ENCODE assay signal across 8 cellular contexts in genomic region chr16:20900299-20901067, GRCh38. TPM values are rescaled to one million over a fixed set of nuclear protein-coding genes. Genes with fewer than 3 reads are reported as not detected.
DNase-seq lines count a peak whose midpoint lies in the region; ATAC-seq and TF ChIP-seq lines count a peak whose summit lies in the region.

Gene DCUN1D3, minus strand, starts transcription at chr16:20900358. Its CDS starts 37,820 bp downstream, at chr16:20862538.
Gene LYRM1, plus strand, starts transcription at chr16:20900771. Its CDS starts 14,785 bp downstream, at chr16:20915556.

- no peaks in the 10 kb centered on the region for H3K9me3 ChIP-seq in testis

- H3K36me3 Mint-ChIP-seq in activated naive CD4-positive, alpha-beta T cell treated with anti-CD3 and anti-CD28 coated beads, Interleukin-2, amount 50 U/mL, for 72 hours, result peaks cover 22 to 34% of the 10 kb centered on the region in 2 donors

- H3K9me3 Mint-ChIP-seq in activated naive CD4-positive, alpha-beta T cell treated with anti-CD3 and anti-CD28 coated beads, Interleukin-2, amount 50 U/mL, for 72 hours, result no peaks in the 10 kb centered on the region

- H3K36me3 ChIP-seq in testis (ENCODE audit: low read depth, missing control alignments), result no peaks in the 10 kb centered on the region

- H3K27ac Mint-ChIP-seq in activated naive CD4-positive, alpha-beta T cell treated with anti-CD3 and anti-CD28 coated beads, Interleukin-2, amount 50 U/mL, for 72 hours, result peak within 1 kb of the TSS; percentile 99

- TF ChIP-seq POLR2A in testis (IDR thresholded peaks at IDR 0.05), result peak; percentile 22

- peak; percentile 95 for DNase-seq in GM04503 (ENCODE audit: low read depth)
- DNase-seq in NCI-H1092 treated with DMSO at 0.1 percent for 48 hours (lab: John Stamatoyannopoulos, UW), result peak; percentile 99
- peak; percentile 95 for DNase-seq in SKM-1 (lab: John Stamatoyannopoulos, UW; ENCODE audit: unreplicated experiment)
- peak; percentile 80 to 92 for DNase-seq in activated naive CD4-positive, alpha-beta T cell treated with anti-CD3 and anti-CD28 coated beads, Interleukin-2, amount 50 U/mL, for 72 hours (ENCODE audit: low spot score in 2 of 2)
- DNase-seq in glomerular visceral epithelial cell (ENCODE audit: extremely low spot score), result peak; percentile 98
- DNase-seq in omental fat pad (ENCODE audit: low spot score), result peak; percentile 90
- peak; percentile 99 for DNase-seq in testis

- ATAC-seq in HG02571 (IDR thresholded peaks at IDR 0.05; ENCODE audit: unreplicated experiment) (peak; percentile 70), omental fat pad (ENCODE audit: low FRiP score) (peak; percentile 89)
- ATAC-seq in activated naive CD4-positive, alpha-beta T cell treated with anti-CD3 and anti-CD28 coated beads, Interleukin-2, amount 50 U/mL, for 72 hours, result peak; percentile 84 to 90

- H3K4me3 ChIP-seq in testis, result peak within 1 kb of the TSS; percentile 81 to 85

- peak within 1 kb of the TSS; percentile 92 to 95 for H3K27ac ChIP-seq in testis

- H3K27me3 ChIP-seq in testis, result no peaks in the 10 kb centered on the region

- TF ChIP-seq CTCF in omental fat pad (IDR thresholded peaks at IDR 0.05), result no peak
- no peak for TF ChIP-seq CTCF in testis (IDR thresholded peaks at IDR 0.05)

- H3K4me1 ChIP-seq in testis, result peaks cover 33% of the 10 kb centered on the region

- intact Hi-C loops in testis (cut with DNase I; ENCODE audit: low total_unique reads), result loop anchor here (10.0 kb wide), 1 partner anchor 46 kb away; no protein-coding TSS in a partner anchor

- WGBS in testis, 2 donors, result 1% methylated on average over 27 to 62 of the region's 62 CpGs

RNA-seq across cellular contexts. Expression of gene DCUN1D3, which starts in this region (rescaled TPM):
- 10 to 100 TPM in 1 of 2 donors, 1 to 10 TPM in 1; 4.2 to 10.9 TPM for total RNA-seq in activated naive CD4-positive, alpha-beta T cell treated with anti-CD3 and anti-CD28 coated beads, Interleukin-2, amount 50 U/mL, for 72 hours
- total RNA-seq in omental fat pad, result 100 to 1,000 TPM in 1 of 4 donors, 10 to 100 TPM in 3; 37.4 to 103 (median 79.9) TPM
- 10 to 100 TPM; 15.2 to 16.5 TPM for total RNA-seq in testis
- polyA plus RNA-seq in testis (ENCODE audit: insufficient read depth, low read depth, low replicate concordance), result 19.5 TPM

RNA-seq across cellular contexts. Expression of gene LYRM1, which starts in this region (rescaled TPM):
- total RNA-seq in activated naive CD4-positive, alpha-beta T cell treated with anti-CD3 and anti-CD28 coated beads, Interleukin-2, amount 50 U/mL, for 72 hours, result 10 to 100 TPM; 19.4 to 20.9 TPM
- 10 to 100 TPM; 31.3 to 68.3 (median 50.3) TPM for total RNA-seq in omental fat pad
- total RNA-seq in testis, result 10 to 100 TPM; 30.2 to 43.0 TPM
- 87.2 TPM for polyA plus RNA-seq in testis (ENCODE audit: insufficient read depth, low read depth, low replicate concordance)

Comparison
In these comparisons a context has a peak if more than half of its experiments do, and no peak if none do; other contexts are left out.
1. Peak in every context shown above with its lines: DNase-seq, ATAC-seq, H3K4me3 ChIP-seq and H3K27ac ChIP-seq.